1 cellular context compared by ENCODE assay signal in genomic region chr18:49471532-49471931, GRCh38.
A peak's percentile ranks its signal among the peaks of the same experiment; 100 is the strongest.
TF ChIP-seq lines count a peak whose summit lies in the region.

No MANE protein-coding gene starts in this region.

TF ChIP-seq in HEK293, 187 proteins besides CTCF, POLR2A, EP300 and RAD21:
- TF ChIP-seq TSHZ1 (tag by site-specific recombination; IDR thresholded peaks at IDR 0.05; ENCODE audit: borderline replicate concordance) (no peak), IKZF3 (tag by site-specific recombination; IDR thresholded peaks at IDR 0.05) (no peak), ZNF133 (tag by site-specific recombination; IDR thresholded peaks at IDR 0.05) (no peak), GFI1B (tag by site-specific recombination; IDR thresholded peaks at IDR 0.05) (no peak), ZNF214 (tag by site-specific recombination; IDR thresholded peaks at IDR 0.05; ENCODE audit: borderline replicate concordance) (no peak), ZEB2 (tag by site-specific recombination; IDR thresholded peaks at IDR 0.05) (no peak), ZNF280D (tag by site-specific recombination; IDR thresholded peaks at IDR 0.05) (0 out of 2 replicates have a peak, but pooled peaks have one; percentile 75), SCRT1 (tag by site-specific recombination; IDR thresholded peaks at IDR 0.05; ENCODE audit: borderline replicate concordance) (no peak), ZNF146 (tag by site-specific recombination; IDR thresholded peaks at IDR 0.05) (peak; percentile 93)
